23 cellular contexts compared by ENCODE assay signal in the genomic region with DNA sequence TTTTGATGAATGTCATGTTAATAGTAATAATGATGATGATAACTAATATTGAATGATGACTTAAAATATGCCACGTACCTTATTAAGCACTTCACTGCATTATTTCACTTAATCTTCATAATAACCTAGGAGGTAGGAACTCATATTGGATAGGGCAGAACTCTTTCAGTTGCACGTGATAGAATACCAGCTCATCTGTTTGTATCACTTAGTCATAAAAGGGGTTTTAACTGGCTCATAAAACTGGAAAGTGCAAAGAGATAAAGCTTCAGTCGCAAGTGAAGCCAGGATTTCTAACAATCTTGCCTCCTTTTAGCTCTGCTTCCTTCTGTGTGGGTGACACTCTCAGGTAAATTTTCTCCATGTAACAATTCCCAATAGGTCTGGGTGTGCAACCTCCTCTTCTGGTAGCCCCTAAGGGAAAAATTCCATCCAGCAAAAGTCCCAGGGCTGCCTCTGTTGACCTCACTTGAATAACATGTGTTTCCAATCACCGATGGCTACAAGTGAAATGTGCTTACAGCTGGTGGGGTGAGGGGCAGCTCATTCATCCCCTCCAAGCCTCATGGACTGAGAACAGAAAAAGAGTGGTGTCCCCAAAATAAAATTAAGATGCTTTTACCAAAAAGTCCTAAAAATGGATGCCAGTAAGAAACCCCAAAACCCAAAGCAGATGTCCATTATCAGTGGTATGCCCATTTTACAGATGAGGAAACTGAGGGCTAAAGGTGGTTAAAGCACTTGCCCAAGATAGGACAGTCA. TPM values are rescaled to one million over a fixed set of nuclear protein-coding genes. Genes with fewer than 3 reads are reported as not detected.
DNase-seq lines count a peak whose midpoint lies in the region; ATAC-seq, FAIRE-seq and TF ChIP-seq lines count a peak whose summit lies in the region.
"Had no signal": no experiment of that assay in that cellular context is flagged by ENCODE, and none has a peak within 500 bp of the region (broad histone marks: within the 10 kb centered on the region; RNA-seq: fewer than 3 reads in every experiment).

No MANE protein-coding gene starts in this region.

- no peak for ATAC-seq in GM18858 (IDR thresholded peaks at IDR 0.05; ENCODE audit: unreplicated experiment)
- ATAC-seq: activated CD4-positive, CD25-positive, alpha-beta regulatory T cell treated with anti-CD3 and anti-CD28 coated beads, Interleukin-2, amount 50 U/mL, for 24 hours; GM12878; naive thymus-derived CD8-positive, alpha-beta T cell; sciatic nerve had no signal

- no peaks in the 10 kb centered on the region for H3K9me3 ChIP-seq in AG04450 (ENCODE audit: control insufficient read depth, insufficient read depth, low read length)
- H3K9me3 ChIP-seq in HEK293 (ENCODE audit: control insufficient read depth, insufficient read depth, low read depth, low read length), result no peaks in the 10 kb centered on the region
- H3K9me3 ChIP-seq in sigmoid colon, result no peaks in the 10 kb centered on the region
- H3K9me3 ChIP-seq: colonic mucosa had no signal

- H3K27ac ChIP-seq in AG04450 (ENCODE audit: low read depth, low read length), result peak overlapping the region; percentile 55
- no peak overlapping the region for H3K27ac ChIP-seq in HEK293 (ENCODE audit: extremely low read depth, low read depth, low read length)
- H3K27ac ChIP-seq in sigmoid colon, result no peak overlapping the region
- H3K27ac ChIP-seq: C4-2B, colonic mucosa had no signal

- no peak for TF ChIP-seq POLR2A in sigmoid colon (IDR thresholded peaks at IDR 0.05)

- H3K27me3 ChIP-seq in AG04450 (ENCODE audit: control insufficient read depth, insufficient read depth, low read length) (no peaks in the 10 kb centered on the region), bronchial epithelial cell (ENCODE audit: control insufficient read depth, insufficient read depth, low read length) (no peaks in the 10 kb centered on the region), sigmoid colon (no peaks in the 10 kb centered on the region)
- H3K27me3 ChIP-seq: colonic mucosa had no signal

- POLR2A ChIA-PET in AG04450 (lab: Yijun Ruan, JAX), result interaction anchor here (0.9 to 1.0 kb wide), 2 partner anchors 9 to 11 kb away, joined by 3 read pairs; a partner anchor contains a TSS
- POLR2A ChIA-PET in HEK293 (lab: Yijun Ruan, JAX), result no interaction called here

- peak; percentile 47 for FAIRE-seq in bronchial epithelial cell (lab: Jason Lieb, UNC)
- FAIRE-seq: GM12878, H54, keratinocyte had no signal

- CTCF ChIA-PET in AG04450 (lab: Charles Lee), result interaction anchor here (1.6 to 2.0 kb wide), 2 partner anchors 46 to 188 kb away, joined by 4 to 11 read pairs; no protein-coding TSS in a partner anchor
- CTCF ChIA-PET in HEK293 (lab: Yijun Ruan, JAX), result interaction anchor here (1.3 to 1.6 kb wide), 2 partner anchors 27 to 46 kb away, joined by 3 read pairs; no protein-coding TSS in a partner anchor

- no peaks in the 10 kb centered on the region for H3K36me3 ChIP-seq in HEK293 (ENCODE audit: control insufficient read depth in 2 of 2, insufficient read depth in 1 of 2, low read length in 2 of 2)
- no peaks in the 10 kb centered on the region for H3K36me3 ChIP-seq in bronchial epithelial cell (ENCODE audit: control insufficient read depth, insufficient read depth, low read length)
- no peaks in the 10 kb centered on the region for H3K36me3 ChIP-seq in sigmoid colon
- H3K36me3 ChIP-seq: colonic mucosa had no signal

- WGBS in sigmoid colon, 2 donors, result 15 to 58% methylated on average over 4 of the region's 4 CpGs

- no peak for TF ChIP-seq CTCF in AG04450 (IDR thresholded peaks at IDR 0.05; ENCODE audit: low read depth, low read length)
- TF ChIP-seq CTCF in HEK293 (tag by site-specific recombination; IDR thresholded peaks at IDR 0.05), result no peak
- no peak for TF ChIP-seq CTCF in bronchial epithelial cell (IDR thresholded peaks at IDR 0.05; ENCODE audit: insufficient read depth, low read length, severe bottlenecking)
- TF ChIP-seq CTCF in sigmoid colon (IDR thresholded peaks at IDR 0.05), result no peak

- intact Hi-C loops in sigmoid colon (cut with DNase I), result no loop called here

- no peak for DNase-seq in AG04450 (ENCODE audit: low read depth, low spot score)
- no peak for DNase-seq in bronchial epithelial cell (ENCODE audit: low read depth)
- peak; percentile 67 for DNase-seq in iris pigment epithelial cell (ENCODE audit: low read depth)
- DNase-seq in sigmoid colon, result no peak
- DNase-seq in ureter (ENCODE audit: low spot score), result no peak
- no peak for DNase-seq in midbrain (lab: John Stamatoyannopoulos, UW)
- DNase-seq: activated T-cell treated with anti-CD3 and anti-CD28 coated beads, Interleukin-2, amount 50 U/mL, for 24 hours; colonic mucosa; endodermal cell; foreskin melanocyte; hippocampal formation; naive thymus-derived CD8-positive, alpha-beta T cell; NCI-H1436; NCI-H526; RPMI8226 had no signal

- H3K4me3 ChIP-seq in AG04450 (ENCODE audit: low read depth, low read length), result no peak overlapping the region
- H3K4me3 ChIP-seq in HEK293 (ENCODE audit: low read depth, low read length), result no peak overlapping the region
- no peak overlapping the region for H3K4me3 ChIP-seq in bronchial epithelial cell (ENCODE audit: low read depth, low read length)
- H3K4me3 ChIP-seq in sigmoid colon, result no peak overlapping the region
- H3K4me3 ChIP-seq: colonic mucosa, GM12878 had no signal

- H3K4me1 ChIP-seq in HEK293 (ENCODE audit: control insufficient read depth, insufficient read depth, low read length), result peaks cover 6% of the 10 kb centered on the region
- H3K4me1 ChIP-seq in sigmoid colon, result peaks cover 0 to 9% (median 5%) of the 10 kb centered on the region in 4 donors
- H3K4me1 ChIP-seq: colonic mucosa had no signal

- TF ChIP-seq EP300 in sigmoid colon (IDR thresholded peaks at IDR 0.05), result no peak

TF ChIP-seq in HEK293, 187 proteins besides CTCF, POLR2A, EP300 and RAD21 (continues in another document):
- TF ChIP-seq GLI4 (tag by site-specific recombination; IDR thresholded peaks at IDR 0.05), result no peak
- no peak for TF ChIP-seq KLF16 (tag by site-specific recombination; IDR thresholded peaks at IDR 0.05)
- TF ChIP-seq ZNF623 (tag by site-specific recombination; IDR thresholded peaks at IDR 0.05), result no peak
- TF ChIP-seq, protein P1, sequence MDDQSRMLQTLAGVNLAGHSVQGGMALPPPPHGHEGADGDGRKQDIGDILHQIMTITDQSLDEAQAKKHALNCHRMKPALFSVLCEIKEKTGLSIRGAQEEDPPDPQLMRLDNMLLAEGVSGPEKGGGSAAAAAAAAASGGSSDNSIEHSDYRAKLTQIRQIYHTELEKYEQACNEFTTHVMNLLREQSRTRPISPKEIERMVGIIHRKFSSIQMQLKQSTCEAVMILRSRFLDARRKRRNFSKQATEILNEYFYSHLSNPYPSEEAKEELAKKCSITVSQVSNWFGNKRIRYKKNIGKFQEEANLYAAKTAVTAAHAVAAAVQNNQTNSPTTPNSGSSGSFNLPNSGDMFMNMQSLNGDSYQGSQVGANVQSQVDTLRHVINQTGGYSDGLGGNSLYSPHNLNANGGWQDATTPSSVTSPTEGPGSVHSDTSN (CRISPR knock-in tag; IDR thresholded peaks at IDR 0.05), result no peak
- TF ChIP-seq ZSCAN16 (tag by site-specific recombination; IDR thresholded peaks at IDR 0.05), result no peak
- TF ChIP-seq ZNF24 (tag by site-specific recombination; IDR thresholded peaks at IDR 0.05), result peak; percentile 22; the same call in 1 of the 2 replicates
- no peak for TF ChIP-seq KLF1 (tag by site-specific recombination; IDR thresholded peaks at IDR 0.05)
- no peak for TF ChIP-seq ZFHX2 (tag by site-specific recombination; conservative IDR thresholded peaks at IDR 0.05)
- 0 out of 2 replicates have a peak, but pooled peaks have one; percentile 21 for TF ChIP-seq TRIM28 (IDR thresholded peaks at IDR 0.05; ENCODE audit: borderline replicate concordance, low read length)
- TF ChIP-seq ZNF121 (tag by site-specific recombination; IDR thresholded peaks at IDR 0.05), result 0 out of 2 replicates have a peak, but pooled peaks have one; percentile 14
- TF ChIP-seq ZNF629 (tag by site-specific recombination; IDR thresholded peaks at IDR 0.05), result peak; percentile 30; the same call in 1 of the 2 replicates
- no peak for TF ChIP-seq SETDB1 (IDR thresholded peaks at IDR 0.05; ENCODE audit: insufficient read length, low read length)
- peak; percentile 60 for TF ChIP-seq WT1 (tag by site-specific recombination; IDR thresholded peaks at IDR 0.05)
- peak; percentile 27; the same call in 1 of the 2 replicates for TF ChIP-seq SP7 (tag by site-specific recombination; IDR thresholded peaks at IDR 0.05)
- TF ChIP-seq, protein P2, sequence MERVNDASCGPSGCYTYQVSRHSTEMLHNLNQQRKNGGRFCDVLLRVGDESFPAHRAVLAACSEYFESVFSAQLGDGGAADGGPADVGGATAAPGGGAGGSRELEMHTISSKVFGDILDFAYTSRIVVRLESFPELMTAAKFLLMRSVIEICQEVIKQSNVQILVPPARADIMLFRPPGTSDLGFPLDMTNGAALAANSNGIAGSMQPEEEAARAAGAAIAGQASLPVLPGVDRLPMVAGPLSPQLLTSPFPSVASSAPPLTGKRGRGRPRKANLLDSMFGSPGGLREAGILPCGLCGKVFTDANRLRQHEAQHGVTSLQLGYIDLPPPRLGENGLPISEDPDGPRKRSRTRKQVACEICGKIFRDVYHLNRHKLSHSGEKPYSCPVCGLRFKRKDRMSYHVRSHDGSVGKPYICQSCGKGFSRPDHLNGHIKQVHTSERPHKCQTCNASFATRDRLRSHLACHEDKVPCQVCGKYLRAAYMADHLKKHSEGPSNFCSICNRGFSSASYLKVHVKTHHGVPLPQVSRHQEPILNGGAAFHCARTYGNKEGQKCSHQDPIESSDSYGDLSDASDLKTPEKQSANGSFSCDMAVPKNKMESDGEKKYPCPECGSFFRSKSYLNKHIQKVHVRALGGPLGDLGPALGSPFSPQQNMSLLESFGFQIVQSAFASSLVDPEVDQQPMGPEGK (tag by site-specific recombination; IDR thresholded peaks at IDR 0.05), result no peak
- TF ChIP-seq IKZF3 (tag by site-specific recombination; IDR thresholded peaks at IDR 0.05), result 0 out of 2 replicates have a peak, but pooled peaks have one; percentile 21
- TF ChIP-seq ZNF561 (tag by site-specific recombination; IDR thresholded peaks at IDR 0.05; ENCODE audit: borderline replicate concordance), result 0 out of 2 replicates have a peak, but pooled peaks have one; percentile 19
- TF ChIP-seq ZNF585B (tag by site-specific recombination; IDR thresholded peaks at IDR 0.05), result no peak

RNA-seq across cellular contexts. Expression of a gene that starts 9.3 kb away (rescaled TPM):
- polyA plus RNA-seq in AG04450 (2011; rRNA removed), result 36.0 and 42.5 TPM in 2 replicates
- 43.1 and 56.9 TPM in 2 replicates for polyA minus RNA-seq in AG04450 (2011; rRNA and poly(A)+ RNA removed)
- total RNA-seq in bronchial epithelial cell, result 0.79 and 0.90 TPM in 2 replicates
- total RNA-seq in sigmoid colon, result 10 to 100 TPM in 1 of 4 donors, 1 to 10 TPM in 3; 3.1 to 17.4 (median 7.3) TPM
- 10 to 100 TPM in 1 of 3 donors, 1 to 10 TPM in 2; 1.4 to 12.0 (median 1.6) TPM for polyA plus RNA-seq in sigmoid colon
- total RNA-seq in ureter, result 3.6 TPM
- total RNA-seq: naive thymus-derived CD8-positive, alpha-beta T cell had no signal
- polyA plus RNA-seq: naive thymus-derived CD8-positive, alpha-beta T cell had no signal

RNA-seq across cellular contexts. Expression of a gene that starts 48.9 kb away (rescaled TPM):
- polyA plus RNA-seq in AG04450 (2011; rRNA removed), result 14.1 and 16.6 TPM in 2 replicates
- 8.0 and 10.6 TPM in 2 replicates for polyA minus RNA-seq in AG04450 (2011; rRNA and poly(A)+ RNA removed)
- 14.6 and 17.6 TPM in 2 replicates for total RNA-seq in bronchial epithelial cell
- total RNA-seq in sigmoid colon, result 10 to 100 TPM in 3 of 4 donors, 1 to 10 TPM in 1; 8.2 to 17.4 (median 11.7) TPM
- 1 to 10 TPM; 7.9 to 9.6 (median 9.2) TPM for polyA plus RNA-seq in sigmoid colon
- total RNA-seq in ureter, result 31.4 TPM
